In genomic region chr9:136545966-136546696, GRCh38 we compare ENCODE assay signal across 8 cellular contexts. TPM values are rescaled to one million over a fixed set of nuclear protein-coding genes. Genes with fewer than 3 reads are reported as not detected.
DNase-seq lines count a peak whose midpoint lies in the region; ATAC-seq and TF ChIP-seq lines count a peak whose summit lies in the region.

NOTCH1 (minus strand) TSS chr9:136546048; CDS start chr9:136545786, 262 bp downstream.

- peaks cover 9% of the 10 kb centered on the region for H3K36me3 Mint-ChIP-seq in T-helper 1 cell treated with Interleukin-12 subunit alpha and Interleukin-12 subunit beta and Interleukin-4 antibody, amounts not matched to agents 30 μg/mL and 1 μg/mL, for 36 hours (ENCODE audit: low read depth)

- H3K4me1 ChIP-seq in ES-I3 (ENCODE audit: insufficient read depth, low read length) = peaks cover 38% of the 10 kb centered on the region; the same call in 1 of the 2 replicates
- H3K4me1 ChIP-seq in right atrium auricular region = peaks cover 0 to 63% of the 10 kb centered on the region in 2 donors
- peaks cover 6 to 23% of the 10 kb centered on the region in 2 donors for H3K4me1 ChIP-seq in uterus

- intact Hi-C loops in uterus (cut with DNase I; ENCODE audit: low total_unique reads) = loop anchor here (10.0 kb wide), 1 partner anchor 61 kb away; the partner anchor contains the start of gene SEC16A

- H3K9me3 Mint-ChIP-seq in T-helper 1 cell treated with Interleukin-12 subunit alpha and Interleukin-12 subunit beta and Interleukin-4 antibody, amounts not matched to agents 30 μg/mL and 1 μg/mL, for 36 hours = no peaks in the 10 kb centered on the region

- H3K4me3 ChIP-seq in right atrium auricular region = peak within 1 kb of the TSS; percentile 87 to 89
- peak within 1 kb of the TSS; percentile 56 to 84 for H3K4me3 ChIP-seq in uterus

- ATAC-seq in GM21723 (IDR thresholded peaks at IDR 0.05; ENCODE audit: unreplicated experiment) = peak; percentile 59

- peak within 1 kb of the TSS; percentile 96 for H3K27ac ChIP-seq in right atrium auricular region
- H3K27ac ChIP-seq in uterus = peak within 1 kb of the TSS; percentile 90 to 91

- H3K4me3 Mint-ChIP-seq in T-helper 1 cell treated with Interleukin-12 subunit alpha and Interleukin-12 subunit beta and Interleukin-4 antibody, amounts not matched to agents 30 μg/mL and 1 μg/mL, for 36 hours = peak within 1 kb of the TSS; percentile 87

- TF ChIP-seq CTCF in right atrium auricular region (IDR thresholded peaks at IDR 0.05) = no peak
- TF ChIP-seq CTCF in uterus (IDR thresholded peaks at IDR 0.05) = peak in 1 of 4 experiments; percentile 35

- peak within 1 kb of the TSS; percentile 94 for H3K9ac ChIP-seq in ES-I3 (ENCODE audit: low read depth, low read length)

- TF ChIP-seq POLR2A in uterus (IDR thresholded peaks at IDR 0.05) = peak; percentile 57 to 58

- peak; percentile 94 for DNase-seq in KG1 (lab: John Stamatoyannopoulos, UW)
- peak; percentile 76 for DNase-seq in amniotic stem cell (lab: John Stamatoyannopoulos, UW)
- peak; percentile 93 for DNase-seq in right atrium auricular region (ENCODE audit: low spot score)
- peak; percentile 89 for DNase-seq in putamen (ENCODE audit: low spot score)
- DNase-seq in uterus = peak; percentile 88 to 92

- peak within 1 kb of the TSS; percentile 84 for H3K27ac Mint-ChIP-seq in T-helper 1 cell treated with Interleukin-12 subunit alpha and Interleukin-12 subunit beta and Interleukin-4 antibody, amounts not matched to agents 30 μg/mL and 1 μg/mL, for 36 hours

- no peaks in the 10 kb centered on the region for H3K9me3 ChIP-seq in ES-I3 (ENCODE audit: control insufficient read depth, insufficient read depth, low read length)
- H3K9me3 ChIP-seq in right atrium auricular region = no peaks in the 10 kb centered on the region
- no peaks in the 10 kb centered on the region for H3K9me3 ChIP-seq in uterus

- H3K4me1 Mint-ChIP-seq in T-helper 1 cell treated with Interleukin-12 subunit alpha and Interleukin-12 subunit beta and Interleukin-4 antibody, amounts not matched to agents 30 μg/mL and 1 μg/mL, for 36 hours (ENCODE audit: low read depth) = peaks cover 11% of the 10 kb centered on the region

- no peaks in the 10 kb centered on the region for H3K27me3 ChIP-seq in right atrium auricular region
- H3K27me3 ChIP-seq in uterus = no peaks in the 10 kb centered on the region

- H3K36me3 ChIP-seq in ES-I3 (ENCODE audit: insufficient read depth, low read length) = peaks cover 4% of the 10 kb centered on the region; the same call in 1 of the 2 replicates
- H3K36me3 ChIP-seq in right atrium auricular region = no peaks in the 10 kb centered on the region
- no peaks in the 10 kb centered on the region for H3K36me3 ChIP-seq in uterus

- no peaks in the 10 kb centered on the region for H3K27me3 Mint-ChIP-seq in T-helper 1 cell treated with Interleukin-12 subunit alpha and Interleukin-12 subunit beta and Interleukin-4 antibody, amounts not matched to agents 30 μg/mL and 1 μg/mL, for 36 hours (ENCODE audit: low read depth)

RNA-seq across cellular contexts. Expression of gene NOTCH1, which starts in this region (rescaled TPM):
- 10 to 100 TPM; 14.2 to 39.7 TPM for total RNA-seq in right atrium auricular region
- 100 to 1,000 TPM in 1 of 4 donors, 10 to 100 TPM in 3; 19.7 to 109 (median 35.6) TPM for total RNA-seq in uterus

Comparison
In these comparisons a context has a peak if more than half of its experiments do, and no peak if none do; other contexts are left out.
1. Peak in every context shown above with its lines: DNase-seq, ATAC-seq, H3K4me3 ChIP-seq and H3K27ac ChIP-seq.